9 cellular contexts compared by ENCODE assay signal in the genomic region with DNA sequence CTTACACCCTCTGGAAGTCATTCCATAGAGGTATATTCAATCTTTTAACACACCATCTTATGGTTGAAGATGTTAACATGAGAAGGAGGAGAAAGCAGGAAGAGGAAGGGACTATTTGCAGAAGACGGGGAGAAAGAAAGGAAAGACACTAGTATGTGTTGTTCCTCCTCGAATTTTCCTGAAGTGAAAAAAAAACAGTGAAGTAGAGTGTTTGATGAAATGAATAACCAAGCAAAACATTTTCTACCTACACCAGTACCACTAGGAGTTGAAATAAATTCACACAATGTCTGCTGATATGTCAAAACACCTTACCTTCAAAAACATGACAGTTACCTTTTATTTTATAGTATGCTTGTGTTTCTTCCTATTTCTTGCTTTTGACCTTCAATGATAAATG. TPM values are rescaled to one million over a fixed set of nuclear protein-coding genes. Genes with fewer than 3 reads are reported as not detected.
DNase-seq lines count a peak whose midpoint lies in the region; FAIRE-seq and TF ChIP-seq lines count a peak whose summit lies in the region.
"Had no signal": no experiment of that assay in that cellular context is flagged by ENCODE, and none has a peak within 500 bp of the region (broad histone marks: within the 10 kb centered on the region; RNA-seq: fewer than 3 reads in every experiment).

No MANE protein-coding gene starts in this region.

- H3K9ac ChIP-seq in KMS-11: peak overlapping the region; percentile 94
- H3K9ac ChIP-seq in mucosa of rectum (ENCODE audit: low read depth in 1 of 2, low read length in 2 of 2): peak overlapping the region; percentile 85 to 95

- 0 out of 2 replicates have a peak, but pooled peaks cover 1% of the 10 kb centered on the region for H3K36me3 ChIP-seq in BJ (ENCODE audit: control insufficient read depth, insufficient read depth, low read length)
- H3K36me3 ChIP-seq in KMS-11 (ENCODE audit: insufficient read depth): no peaks in the 10 kb centered on the region
- peaks cover 2% of the 10 kb centered on the region for H3K36me3 ChIP-seq in bronchial epithelial cell (ENCODE audit: control insufficient read depth, insufficient read depth, low read length)
- peaks cover 3 to 15% of the 10 kb centered on the region in 2 donors for H3K36me3 ChIP-seq in mucosa of rectum (ENCODE audit: control insufficient read depth in 2 of 2, insufficient read depth in 2 of 2, low read length in 2 of 2)

- no peak for TF ChIP-seq CTCF in BJ (IDR thresholded peaks at IDR 0.05; ENCODE audit: insufficient read depth, low read depth, low read length)
- no peak for TF ChIP-seq CTCF in KMS-11 (conservative IDR thresholded peaks at IDR 0.05; ENCODE audit: low read depth, low read length)
- TF ChIP-seq CTCF in bronchial epithelial cell (IDR thresholded peaks at IDR 0.05; ENCODE audit: insufficient read depth, low read length, severe bottlenecking): no peak
- no peak for TF ChIP-seq CTCF in GM13976 (IDR thresholded peaks at IDR 0.05; ENCODE audit: borderline replicate concordance, control extremely low read depth, extremely low read depth, insufficient read depth, missing control alignments)

- peak overlapping the region; percentile 88 for H2AFZ ChIP-seq in KMS-11 (ENCODE audit: low read depth)

- H4K20me1 ChIP-seq in KMS-11 (ENCODE audit: insufficient read depth): peaks cover 5% of the 10 kb centered on the region; the same call in 1 of the 2 replicates

- POLR2A ChIA-PET in BJ (lab: Charles Lee): no interaction called here

- H3K4me2 ChIP-seq in KMS-11: peak overlapping the region; percentile 88

- H3K4me3 ChIP-seq in BJ (ENCODE audit: low read depth, low read length) (peak overlapping the region; percentile 87), KMS-11 (IDR thresholded peaks at IDR 0.05; ENCODE audit: insufficient read depth, low read depth, low read length) (no peak overlapping the region), bronchial epithelial cell (ENCODE audit: low read depth, low read length) (peak overlapping the region; percentile 89), mucosa of rectum (ENCODE audit: low read length in 2 of 2) (peak overlapping the region; percentile 81 to 99)

- in situ Hi-C loops in GM13976 (cut with MboI; ENCODE audit: low sequenced_read_pairs, unreplicated experiment): no loop called here

- DNase-seq in BJ (ENCODE audit: low read depth) (no peak), bronchial epithelial cell (ENCODE audit: low read depth) (no peak), GM13976 (ENCODE audit: low spot score) (no peak), DMS79 treated with DMSO at 0.1 percent for 48 hours (lab: John Stamatoyannopoulos, UW) (no peak), cortex of kidney (lab: John Stamatoyannopoulos, UW) (no peak), NCI-H2196 treated with DMSO at 0.1 percent for 48 hours (lab: John Stamatoyannopoulos, UW; ENCODE audit: unreplicated experiment) (no peak)

- H3K27me3 ChIP-seq in BJ (ENCODE audit: control insufficient read depth, insufficient read depth, low read length): no peaks in the 10 kb centered on the region
- H3K27me3 ChIP-seq in KMS-11 (ENCODE audit: insufficient read depth, low read depth): no peaks in the 10 kb centered on the region
- no peaks in the 10 kb centered on the region for H3K27me3 ChIP-seq in bronchial epithelial cell (ENCODE audit: control insufficient read depth, insufficient read depth, low read length)
- no peaks in the 10 kb centered on the region for H3K27me3 ChIP-seq in mucosa of rectum (ENCODE audit: control insufficient read depth in 2 of 2, insufficient read depth in 2 of 2, low read length in 2 of 2)

- no peaks in the 10 kb centered on the region for H3K9me3 ChIP-seq in mucosa of rectum (ENCODE audit: control insufficient read depth in 2 of 2, low read length in 2 of 2)

- peak overlapping the region; percentile 95 for H3K27ac ChIP-seq in KMS-11
- H3K27ac ChIP-seq in mucosa of rectum (ENCODE audit: low read depth in 2 of 2, low read length in 2 of 2): no peak overlapping the region

- peaks cover 55% of the 10 kb centered on the region for H3K79me2 ChIP-seq in KMS-11 (ENCODE audit: insufficient read depth, low read depth)

- FAIRE-seq in bronchial epithelial cell (lab: Jason Lieb, UNC): no peak
- FAIRE-seq: HTR-8/SVneo had no signal

- H3K4me1 ChIP-seq in KMS-11 (ENCODE audit: low read depth, poor library complexity, severe bottlenecking) (peaks cover 41% of the 10 kb centered on the region), mucosa of rectum (ENCODE audit: control insufficient read depth in 2 of 2, insufficient read depth in 2 of 2, low read length in 2 of 2) (peaks cover 16 to 29% of the 10 kb centered on the region in 2 donors)

- CTCF ChIA-PET in BJ (lab: Yijun Ruan, JAX): interaction anchor here (1.4 kb wide), 1 partner anchor 253 kb away, joined by 6 read pairs; no protein-coding TSS in a partner anchor

RNA-seq across cellular contexts. Expression of a gene that starts 1.4 kb away (rescaled TPM):
- 56.9 and 84.0 TPM in 2 replicates for polyA plus RNA-seq in BJ (2011; rRNA removed)
- 91.2 and 98.1 TPM in 2 replicates for polyA minus RNA-seq in BJ (2011; rRNA and poly(A)+ RNA removed)
- 116 and 130 TPM in 2 replicates for total RNA-seq in bronchial epithelial cell
